ENCODE assay signal across 1 cellular context in genomic region chr5:172840077-172840777, GRCh38.
TF ChIP-seq lines count a peak whose summit lies in the region.

No MANE protein-coding gene starts in this region.

TF ChIP-seq in HepG2, 621 proteins besides CTCF, POLR2A, EP300 and RAD21:
- TF ChIP-seq TEAD3 (CRISPR knock-in tag; optimal IDR thresholded peaks at IDR 0.05; ENCODE audit: borderline replicate concordance) (peak; percentile 68), ZC3H4 (CRISPR knock-in tag; IDR thresholded peaks at IDR 0.05; ENCODE audit: borderline replicate concordance) (no peak), ZBTB38 (CRISPR knock-in tag; IDR thresholded peaks at IDR 0.05) (0 out of 2 replicates have a peak, but pooled peaks have one; percentile 43), ZBTB33 (CRISPR knock-in tag; IDR thresholded peaks at IDR 0.05) (peak; percentile 87)
